ENCODE assay signal across 25 cellular contexts in the genomic region with DNA sequence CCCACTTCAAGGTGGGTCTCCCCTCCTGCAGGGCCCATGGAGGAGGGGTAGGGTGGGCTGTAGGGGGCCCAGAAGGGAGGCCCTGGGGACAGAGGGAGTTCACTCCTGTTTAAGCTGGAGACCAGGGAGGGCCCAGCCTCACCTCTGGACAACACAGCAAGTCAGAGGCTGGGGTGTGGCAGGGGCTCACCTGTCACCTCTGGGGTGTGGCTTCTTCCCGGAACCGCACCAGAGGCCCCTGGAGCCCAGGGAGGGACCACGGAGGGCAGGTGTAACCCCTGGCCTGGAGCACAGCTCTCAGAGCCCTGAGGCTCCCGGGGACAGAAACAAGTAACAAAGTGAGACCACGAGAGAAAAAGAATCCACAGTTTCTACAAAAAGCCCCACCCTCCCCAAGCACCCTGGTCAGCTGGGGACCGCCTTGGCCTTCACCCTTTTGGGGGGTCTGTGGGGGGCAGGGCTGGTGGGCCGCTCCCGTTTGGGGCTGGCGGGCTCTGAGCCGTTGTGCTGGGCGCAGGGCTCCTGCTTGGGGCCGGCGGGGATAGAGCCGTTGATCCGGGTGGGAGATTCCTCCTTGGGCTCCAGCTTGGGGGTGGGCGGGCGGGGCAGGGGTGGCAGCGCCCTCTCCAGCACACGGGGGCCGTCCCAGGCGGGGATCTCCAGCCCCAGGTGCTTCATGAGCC.
"Had no signal": no experiment of that assay in that cellular context is flagged by ENCODE, and none has a peak within 500 bp of the region (broad histone marks: within the 10 kb centered on the region; RNA-seq: fewer than 3 reads in every experiment).

No MANE protein-coding gene starts in this region.

- H3K4me3 Mint-ChIP-seq: activated B cell treated with CpG ODN at 0.5 μM for 24 hours; activated CD4-positive, alpha-beta T cell treated with anti-CD3 and anti-CD28 coated beads, Interleukin-2, amount 10 ng/mL, durations not matched to agents 24 days and 14 days; activated CD8-positive, alpha-beta memory T cell treated with anti-CD3 and anti-CD28 coated beads, Interleukin-2, amount 10 ng/mL, durations not matched to agents 7 days and 5 days; activated naive CD4-positive, alpha-beta T cell treated with anti-CD3 and anti-CD28 coated beads for 36 hours; activated naive CD8-positive, alpha-beta T cell; activated T-helper 17 cell treated with anti-CD3 and anti-CD28 coated beads, Interleukin-2, amount 50 U/mL, for 72 hours; T-helper 17 cell had no signal

- ATAC-seq: activated CD8-positive, alpha-beta memory T cell treated with anti-CD3 and anti-CD28 coated beads, Interleukin-2, amount 10 ng/mL, durations not matched to agents 7 days and 5 days; activated T-helper 17 cell treated with anti-CD3 and anti-CD28 coated beads, Interleukin-2, amount 50 U/mL, for 72 hours; T-helper 17 cell had no signal

- H3K9me3 Mint-ChIP-seq: activated B cell treated with CpG ODN at 0.5 μM for 24 hours; activated CD4-positive, alpha-beta T cell treated with anti-CD3 and anti-CD28 coated beads, Interleukin-2, amount 10 ng/mL, durations not matched to agents 24 days and 14 days; activated naive CD4-positive, alpha-beta T cell treated with anti-CD3 and anti-CD28 coated beads for 36 hours; activated T-helper 17 cell treated with anti-CD3 and anti-CD28 coated beads, Interleukin-2, amount 50 U/mL, for 72 hours had no signal

- DNase-seq: activated B cell treated with CpG ODN at 0.5 μM for 24 hours; activated CD4-positive, alpha-beta T cell treated with anti-CD3 and anti-CD28 coated beads for 1 hour; activated CD4-positive, alpha-beta T cell treated with anti-CD3 and anti-CD28 coated beads, Interleukin-2, amount 10 ng/mL, durations not matched to agents 24 days and 14 days; activated CD4-positive, alpha-beta T cell treated with anti-CD3 and anti-CD28 coated beads, Interleukin-2, amount 50 U/mL, for 48 hours; activated CD8-positive, alpha-beta memory T cell treated with anti-CD3 and anti-CD28 coated beads, Interleukin-2, amount 10 ng/mL, durations not matched to agents 7 days and 5 days; activated gamma-delta T cell; activated naive CD4-positive, alpha-beta T cell treated with anti-CD3 and anti-CD28 coated beads for 36 hours; activated T-cell treated with anti-CD3 and anti-CD28 coated beads for 4 hours; activated T-cell treated with anti-CD3 and anti-CD28 coated beads, Interleukin-2, amount 50 U/mL, for 48 hours; amygdala; brain microvascular endothelial cell; Karpas-422; MM.1S; NCI-H1105; NCI-H1436 treated with DMSO at 0.1 percent for 48 hours; NCI-H187; NCI-H2081; NCI-H510A treated with DMSO at 0.1 percent for 48 hours; NCI-H69; NK-92 treated with Interleukin-12 subunit alpha and Interleukin-12 subunit beta, amount 100 ng/mL, for 24 hours; SHP77 treated with DMSO at 0.1 percent for 48 hours; T-helper 17 cell; T-helper 9 cell had no signal

- H3K27ac Mint-ChIP-seq: activated B cell treated with CpG ODN at 0.5 μM for 24 hours; activated CD4-positive, alpha-beta T cell treated with anti-CD3 and anti-CD28 coated beads, Interleukin-2, amount 10 ng/mL, durations not matched to agents 24 days and 14 days; activated CD8-positive, alpha-beta memory T cell treated with anti-CD3 and anti-CD28 coated beads, Interleukin-2, amount 10 ng/mL, durations not matched to agents 7 days and 5 days; activated naive CD4-positive, alpha-beta T cell treated with anti-CD3 and anti-CD28 coated beads for 36 hours; activated naive CD8-positive, alpha-beta T cell; activated T-helper 17 cell treated with anti-CD3 and anti-CD28 coated beads, Interleukin-2, amount 50 U/mL, for 72 hours; T-helper 17 cell had no signal
